In genomic region chr14:95355422-95355821, GRCh38 we compare ENCODE assay signal across 26 cellular contexts.
"Had no signal": no experiment of that assay in that cellular context is flagged by ENCODE, and none has a peak within 500 bp of the region (broad histone marks: within the 10 kb centered on the region; RNA-seq: fewer than 3 reads in every experiment).

No MANE protein-coding gene starts in this region.

- H3K27me3 ChIP-seq: colonic mucosa, ovary, transverse colon, uterus had no signal

- ATAC-seq: activated CD4-positive, alpha-beta T cell treated with anti-CD3 and anti-CD28 coated beads for 36 hours; activated CD8-positive, alpha-beta memory T cell treated with anti-CD3 and anti-CD28 coated beads, Interleukin-2, amount 10 ng/mL, durations not matched to agents 7 days and 5 days; activated CD8-positive, alpha-beta T cell treated with anti-CD3 and anti-CD28 coated beads, Interleukin-2, amount 10 ng/mL, durations not matched to agents 7 days and 5 days; activated naive CD8-positive, alpha-beta T cell treated with anti-CD3 and anti-CD28 coated beads, Interleukin-2, amount 50 U/mL, for 24 hours; left lung; naive thymus-derived CD4-positive, alpha-beta T cell had no signal

- H3K36me3 ChIP-seq: colonic mucosa, esophagus squamous epithelium, heart right ventricle, left lung, ovary, prostate gland, suprapubic skin, transverse colon, uterus had no signal

- H3K4me3 ChIP-seq: colonic mucosa, esophagus squamous epithelium, heart right ventricle, left lung, ovary, prostate gland, suprapubic skin, transverse colon, uterus had no signal

- H3K9me3 ChIP-seq: colonic mucosa, ovary, prostate gland had no signal

- DNase-seq: activated CD4-positive, alpha-beta T cell treated with anti-CD3 and anti-CD28 coated beads for 36 hours; activated CD4-positive, CD25-positive, alpha-beta regulatory T cell; activated CD8-positive, alpha-beta memory T cell treated with anti-CD3 and anti-CD28 coated beads, Interleukin-2, amount 10 ng/mL, durations not matched to agents 7 days and 5 days; activated CD8-positive, alpha-beta T cell treated with anti-CD3 and anti-CD28 coated beads, Interleukin-2, amount 10 ng/mL, durations not matched to agents 7 days and 5 days; activated naive CD8-positive, alpha-beta T cell treated with anti-CD3 and anti-CD28 coated beads, Interleukin-2, amount 50 U/mL, for 24 hours; activated T-cell treated with anti-CD3 and anti-CD28 coated beads, Interleukin-2, amount 50 U/mL, for 48 hours; amygdala; cerebellar nuclear complex; colonic mucosa; effector CD8-positive, alpha-beta T cell; esophagus squamous epithelium; foreskin melanocyte; heart right ventricle; left lung; naive thymus-derived CD4-positive, alpha-beta T cell; ovary; retina; stimulated activated CD4-positive, alpha-beta T cell treated with anti-CD3 and anti-CD28 coated beads, Interleukin-15, amount 100 ng/mL, for 24 hours; stimulated activated CD4-positive, alpha-beta T cell treated with anti-CD3 and anti-CD28 coated beads, Interleukin-2, amount 100 ng/mL, for 24 hours; stimulated activated naive CD4-positive, alpha-beta T cell; T-helper 1 cell; transverse colon; uterus had no signal

- H3K27ac ChIP-seq: colonic mucosa, epithelial cell of prostate, esophagus squamous epithelium, heart right ventricle, left lung, ovary, prostate gland, suprapubic skin, transverse colon, uterus had no signal

- H3K4me1 ChIP-seq: colonic mucosa, esophagus squamous epithelium, prostate gland, suprapubic skin, transverse colon, uterus had no signal
